In the genomic region with DNA sequence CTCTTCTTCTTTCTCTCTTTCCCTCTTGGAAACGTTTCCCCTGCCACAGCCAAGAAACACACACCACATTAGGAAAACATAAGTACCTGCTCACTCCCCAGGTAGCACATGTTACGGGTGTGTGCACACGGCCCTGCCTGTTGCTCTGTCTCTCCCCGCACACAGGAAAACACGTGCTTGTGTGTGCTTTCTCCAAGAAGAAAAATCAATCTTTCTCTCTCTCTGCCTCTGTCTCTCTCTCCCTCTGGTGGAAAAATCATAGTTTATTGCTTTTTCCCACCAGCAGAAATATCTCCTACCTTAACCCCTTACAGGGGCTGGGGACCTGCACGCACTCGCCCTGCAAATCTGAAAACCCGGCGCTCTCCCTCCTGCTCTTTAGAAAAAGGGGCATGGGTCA, we compare ENCODE assay signal across 8 cellular contexts.
DNase-seq lines count a peak whose midpoint lies in the region; ATAC-seq and TF ChIP-seq lines count a peak whose summit lies in the region.

No MANE protein-coding gene starts in this region.

- H3K9me2 ChIP-seq in hepatocyte (replicated peaks; ENCODE audit: insufficient read depth) = no peaks in the 10 kb centered on the region

- no peaks in the 10 kb centered on the region for H3K79me2 ChIP-seq in hepatocyte

- no peaks in the 10 kb centered on the region for H3K9me3 ChIP-seq in cardiac muscle cell (ENCODE audit: low read depth)
- H3K9me3 ChIP-seq in hepatocyte (ENCODE audit: low read depth) = no peaks in the 10 kb centered on the region
- H3K9me3 ChIP-seq in thyroid gland = no peaks in the 10 kb centered on the region
- no peaks in the 10 kb centered on the region for H3K9me3 ChIP-seq in prostate gland

- no peak overlapping the region for H3K27ac ChIP-seq in cardiac muscle cell
- no peak overlapping the region for H3K27ac ChIP-seq in hepatocyte
- peak overlapping the region; percentile 12 to 90 (median 66) for H3K27ac ChIP-seq in thyroid gland
- no peak overlapping the region for H3K27ac ChIP-seq in prostate gland

- TF ChIP-seq CTCF in cardiac muscle cell (IDR thresholded peaks at IDR 0.05; ENCODE audit: low read depth, low read length) (no peak), hepatocyte (IDR thresholded peaks at IDR 0.05; ENCODE audit: poor library complexity) (peak; percentile 40), thyroid gland (IDR thresholded peaks at IDR 0.05) (peak in 3 of 6 experiments; percentile 35 to 71 (median 61)), prostate gland (IDR thresholded peaks at IDR 0.05) (peak in 1 of 4 experiments; percentile 8)

- DNase-seq in cardiac muscle cell (ENCODE audit: low read depth in 1 of 2, low spot score in 1 of 2) (no peak), Right ventricle myocardium inferior (ENCODE audit: missing footprints) (no peak), hepatocyte (ENCODE audit: low spot score) (peak; percentile 54), thyroid gland (peak; percentile 83), SIG-M5 treated with dmso at 0.1 percent for 504 hours (lab: John Stamatoyannopoulos, UW; ENCODE audit: unreplicated experiment) (no peak), prostate gland (ENCODE audit: low spot score) (no peak)

- ATAC-seq in Right ventricle myocardium inferior (no peak), HG02981 (IDR thresholded peaks at IDR 0.05; ENCODE audit: unreplicated experiment) (no peak)

- H4K20me1 ChIP-seq in hepatocyte (ENCODE audit: insufficient read depth, poor library complexity, severe bottlenecking) = no peaks in the 10 kb centered on the region

- H3K27me3 ChIP-seq in cardiac muscle cell (peaks cover 21% of the 10 kb centered on the region), hepatocyte (peaks cover 60% of the 10 kb centered on the region), thyroid gland (no peaks in the 10 kb centered on the region), prostate gland (replicated peaks; ENCODE audit: insufficient read depth) (no peaks in the 10 kb centered on the region)

- peak overlapping the region; percentile 29 for H3K4me3 ChIP-seq in cardiac muscle cell
- H3K4me3 ChIP-seq in hepatocyte = no peak overlapping the region
- H3K4me3 ChIP-seq in thyroid gland (replicated peaks in 1 of 3) = no peak overlapping the region
- no peak overlapping the region for H3K4me3 ChIP-seq in prostate gland

- H3K4me1 ChIP-seq in cardiac muscle cell (ENCODE audit: low read depth) = peaks cover 9% of the 10 kb centered on the region
- H3K4me1 ChIP-seq in hepatocyte (ENCODE audit: insufficient read depth) = peaks cover 33% of the 10 kb centered on the region
- H3K4me1 ChIP-seq in thyroid gland = peaks cover 19 to 32% of the 10 kb centered on the region in 2 donors
- no peaks in the 10 kb centered on the region for H3K4me1 ChIP-seq in prostate gland (replicated peaks)

- peak in 1 of 2 donors; percentile 30 for TF ChIP-seq POLR2A in thyroid gland (IDR thresholded peaks at IDR 0.05)
- TF ChIP-seq POLR2A in prostate gland (IDR thresholded peaks at IDR 0.05) = no peak

- H3K4me2 ChIP-seq in hepatocyte = peak overlapping the region; percentile 97

- H2AFZ ChIP-seq in hepatocyte = peak overlapping the region; percentile 67

- H3K36me3 ChIP-seq in cardiac muscle cell (no peaks in the 10 kb centered on the region), hepatocyte (replicated peaks; ENCODE audit: insufficient read depth, low read depth) (no peaks in the 10 kb centered on the region), thyroid gland (no peaks in the 10 kb centered on the region), prostate gland (no peaks in the 10 kb centered on the region)

- 16% methylated on average over 9 of the region's 9 CpGs for WGBS in hepatocyte (ENCODE audit: low lambda C conversion rate, missing lambda C conversion rate)
- WGBS in thyroid gland, 2 donors = 15 to 30% methylated on average over 9 of the region's 9 CpGs
- 22% methylated on average over 9 of the region's 9 CpGs for WGBS in prostate gland

- intact Hi-C loops in Right ventricle myocardium inferior (cut with DNase I) (loop anchor here (2.0 to 10.0 kb wide), 2 partner anchors 318 to 536 kb away; no protein-coding TSS in a partner anchor), thyroid gland (cut with DNase I) (loop anchor here (10.0 kb wide), 2 partner anchors 52 to 178 kb away; no protein-coding TSS in a partner anchor), prostate gland (cut with DNase I) (loop anchor here (10.0 kb wide), 1 partner anchor 178 kb away; no protein-coding TSS in a partner anchor)

TF ChIP-seq in PFSK-1, 5 proteins besides CTCF, POLR2A, EP300 and RAD21:
- TF ChIP-seq SIN3A (IDR thresholded peaks at IDR 0.05; ENCODE audit: borderline replicate concordance, insufficient read depth, low read length) (0 out of 2 replicates have a peak, but pooled peaks have one; percentile 23), FOXP2 (optimal IDR thresholded peaks at IDR 0.05; ENCODE audit: borderline replicate concordance, extremely low read depth, extremely low read length, insufficient read depth) (no peak)

Comparison
In these comparisons a context has a peak if more than half of its experiments do, and no peak if none do; other contexts are left out.
1. DNase-seq: peak in hepatocyte (single experiment) and thyroid gland (2 of 2); none in cardiac muscle cell (0 of 2), Right ventricle myocardium inferior (single experiment), SIG-M5 treated with dmso at 0.1 percent for 504 hours (single experiment) and prostate gland (single experiment).
2. H3K27ac ChIP-seq: peak in thyroid gland (3 of 3); none in cardiac muscle cell (single experiment), hepatocyte (single experiment) and prostate gland (0 of 2).